ENCODE assay signal across 37 cellular contexts in genomic region chr13:89910166-89910565, GRCh38.
"Had no signal": no experiment of that assay in that cellular context is flagged by ENCODE, and none has a peak within 500 bp of the region (broad histone marks: within the 10 kb centered on the region; RNA-seq: fewer than 3 reads in every experiment).

No MANE protein-coding gene starts in this region.

- H3K9me3 Mint-ChIP-seq: activated naive CD4-positive, alpha-beta T cell treated with anti-CD3 and anti-CD28 coated beads, Interleukin-2, amount 50 U/mL, for 24 hours; activated T-cell treated with anti-CD3 and anti-CD28 coated beads, Interleukin-2, amount 50 U/mL, for 4 hours had no signal

- H3K36me3 ChIP-seq: adrenal gland, ascending aorta, breast epithelium, cardiac muscle cell, esophagus muscularis mucosa, gastrocnemius medialis, WERI-Rb-1 had no signal

- H3K27me3 Mint-ChIP-seq: activated B cell treated with CpG ODN at 0.5 μM for 24 hours; activated CD8-positive, alpha-beta T cell treated with anti-CD3 and anti-CD28 coated beads for 36 hours; activated naive CD4-positive, alpha-beta T cell treated with anti-CD3 and anti-CD28 coated beads, Interleukin-2, amount 50 U/mL, for 24 hours; activated naive CD8-positive, alpha-beta T cell treated with anti-CD3 and anti-CD28 coated beads for 36 hours; activated naive CD8-positive, alpha-beta T cell treated with anti-CD3 and anti-CD28 coated beads, Interleukin-2, amount 50 U/mL, for 24 hours; activated T-helper 17 cell treated with anti-CD3 and anti-CD28 coated beads, Interleukin-2, amount 50 U/mL, for 72 hours; brain; dendritic cell treated with granulocyte-macrophage colony-stimulating factor and Interleukin-4, amounts not matched to agents 40 ng/mL and 50 ng/mL, for 4 days; T-helper 17 cell had no signal

- H3K4me1 ChIP-seq: adrenal gland, ascending aorta, breast epithelium, esophagus muscularis mucosa, foreskin keratinocyte, gastrocnemius medialis had no signal

- H3K4me3 ChIP-seq: adrenal gland, ascending aorta, breast epithelium, cardiac muscle cell, coronary artery, dorsolateral prefrontal cortex, esophagus muscularis mucosa, gastrocnemius medialis had no signal

- ATAC-seq: activated CD4-positive, CD25-positive, alpha-beta regulatory T cell treated with anti-CD3 and anti-CD28 coated beads, Interleukin-2, amount 50 U/mL, for 24 hours; activated CD8-positive, alpha-beta T cell treated with anti-CD3 and anti-CD28 coated beads for 36 hours; activated naive CD8-positive, alpha-beta T cell treated with anti-CD3 and anti-CD28 coated beads, Interleukin-2, amount 50 U/mL, for 24 hours; activated T-helper 17 cell treated with anti-CD3 and anti-CD28 coated beads, Interleukin-2, amount 50 U/mL, for 72 hours; foreskin keratinocyte; gastrocnemius medialis; T-helper 17 cell had no signal

- H3K27ac ChIP-seq: adrenal gland, ascending aorta, breast epithelium, cardiac muscle cell, coronary artery, dorsolateral prefrontal cortex, esophagus muscularis mucosa, foreskin keratinocyte, gastrocnemius medialis, WERI-Rb-1 had no signal

- H3K27me3 ChIP-seq: adrenal gland, ascending aorta, breast epithelium, cardiac muscle cell, dorsolateral prefrontal cortex, esophagus muscularis mucosa, foreskin keratinocyte, gastrocnemius medialis had no signal

- H3K9me3 ChIP-seq: adrenal gland, ascending aorta, breast epithelium, esophagus muscularis mucosa, gastrocnemius medialis had no signal

- DNase-seq: activated B cell treated with CpG ODN at 0.5 μM for 24 hours; activated CD4-positive, alpha-beta T cell treated with anti-CD3 and anti-CD28 coated beads for 48 hours; activated CD4-positive, alpha-beta T cell treated with anti-CD3 and anti-CD28 coated beads, Interleukin-2, amount 50 U/mL, for 1 hour; activated CD4-positive, alpha-beta T cell treated with anti-CD3 and anti-CD28 coated beads, Interleukin-2, amount 50 U/mL, for 48 hours; activated CD8-positive, alpha-beta memory T cell treated with anti-CD3 and anti-CD28 coated beads for 24 hours; activated CD8-positive, alpha-beta T cell treated with anti-CD3 and anti-CD28 coated beads for 36 hours; activated effector memory CD4-positive, alpha-beta T cell treated with Interleukin-2 at 50 U/mL for 16 hours; activated gamma-delta T cell treated with Interleukin-2 at 50 U/mL for 16 hours; activated naive CD4-positive, alpha-beta T cell treated with Interleukin-2 at 50 U/mL for 16 hours; activated naive CD8-positive, alpha-beta T cell treated with anti-CD3 and anti-CD28 coated beads for 36 hours; activated naive CD8-positive, alpha-beta T cell treated with anti-CD3 and anti-CD28 coated beads, Interleukin-2, amount 50 U/mL, for 24 hours; activated T-cell treated with anti-CD3 and anti-CD28 coated beads, Interleukin-2, amount 50 U/mL, for 4 hours; adrenal gland; amygdala; central memory CD4-positive, alpha-beta T cell; cerebellar nuclear complex; dorsolateral prefrontal cortex; effector memory CD4-positive, alpha-beta T cell; endodermal cell; foreskin keratinocyte; gastrocnemius medialis; glutamatergic neuron; T-helper 1 cell; T-helper 17 cell; T1000; WERI-Rb-1 had no signal

- H3K4me3 Mint-ChIP-seq: activated B cell treated with CpG ODN at 0.5 μM for 24 hours; activated CD8-positive, alpha-beta T cell treated with anti-CD3 and anti-CD28 coated beads for 36 hours; activated naive CD4-positive, alpha-beta T cell treated with anti-CD3 and anti-CD28 coated beads, Interleukin-2, amount 50 U/mL, for 24 hours; activated naive CD8-positive, alpha-beta T cell treated with anti-CD3 and anti-CD28 coated beads for 36 hours; activated naive CD8-positive, alpha-beta T cell treated with anti-CD3 and anti-CD28 coated beads, Interleukin-2, amount 50 U/mL, for 24 hours; activated T-cell treated with anti-CD3 and anti-CD28 coated beads, Interleukin-2, amount 50 U/mL, for 4 hours; activated T-helper 17 cell treated with anti-CD3 and anti-CD28 coated beads, Interleukin-2, amount 50 U/mL, for 72 hours; brain; dendritic cell treated with granulocyte-macrophage colony-stimulating factor and Interleukin-4, amounts not matched to agents 40 ng/mL and 50 ng/mL, for 4 days; endodermal cell; T-helper 17 cell; T-helper 2 cell treated with Interferon-gamma antibody and Interleukin-4, amounts not matched to agents 5 μg/mL and 100 μg/mL, for 36 hours had no signal

- H3K4me1 Mint-ChIP-seq: activated B cell treated with CpG ODN at 0.5 μM for 24 hours; activated naive CD4-positive, alpha-beta T cell treated with anti-CD3 and anti-CD28 coated beads, Interleukin-2, amount 50 U/mL, for 24 hours; activated naive CD8-positive, alpha-beta T cell treated with anti-CD3 and anti-CD28 coated beads for 36 hours; activated naive CD8-positive, alpha-beta T cell treated with anti-CD3 and anti-CD28 coated beads, Interleukin-2, amount 50 U/mL, for 24 hours; activated T-helper 17 cell treated with anti-CD3 and anti-CD28 coated beads, Interleukin-2, amount 50 U/mL, for 72 hours; brain; endodermal cell; T-helper 17 cell had no signal

- H3K27ac Mint-ChIP-seq: activated B cell treated with CpG ODN at 0.5 μM for 24 hours; activated CD8-positive, alpha-beta T cell treated with anti-CD3 and anti-CD28 coated beads for 36 hours; activated naive CD4-positive, alpha-beta T cell treated with anti-CD3 and anti-CD28 coated beads, Interleukin-2, amount 50 U/mL, for 24 hours; activated naive CD8-positive, alpha-beta T cell treated with anti-CD3 and anti-CD28 coated beads for 36 hours; activated naive CD8-positive, alpha-beta T cell treated with anti-CD3 and anti-CD28 coated beads, Interleukin-2, amount 50 U/mL, for 24 hours; activated T-helper 17 cell treated with anti-CD3 and anti-CD28 coated beads, Interleukin-2, amount 50 U/mL, for 72 hours; brain; dendritic cell treated with granulocyte-macrophage colony-stimulating factor and Interleukin-4, amounts not matched to agents 40 ng/mL and 50 ng/mL, for 4 days; endodermal cell; T-helper 17 cell; T-helper 2 cell treated with Interferon-gamma antibody and Interleukin-4, amounts not matched to agents 5 μg/mL and 100 μg/mL, for 36 hours had no signal
